ENCODE assay signal across 13 cellular contexts in the genomic region with DNA sequence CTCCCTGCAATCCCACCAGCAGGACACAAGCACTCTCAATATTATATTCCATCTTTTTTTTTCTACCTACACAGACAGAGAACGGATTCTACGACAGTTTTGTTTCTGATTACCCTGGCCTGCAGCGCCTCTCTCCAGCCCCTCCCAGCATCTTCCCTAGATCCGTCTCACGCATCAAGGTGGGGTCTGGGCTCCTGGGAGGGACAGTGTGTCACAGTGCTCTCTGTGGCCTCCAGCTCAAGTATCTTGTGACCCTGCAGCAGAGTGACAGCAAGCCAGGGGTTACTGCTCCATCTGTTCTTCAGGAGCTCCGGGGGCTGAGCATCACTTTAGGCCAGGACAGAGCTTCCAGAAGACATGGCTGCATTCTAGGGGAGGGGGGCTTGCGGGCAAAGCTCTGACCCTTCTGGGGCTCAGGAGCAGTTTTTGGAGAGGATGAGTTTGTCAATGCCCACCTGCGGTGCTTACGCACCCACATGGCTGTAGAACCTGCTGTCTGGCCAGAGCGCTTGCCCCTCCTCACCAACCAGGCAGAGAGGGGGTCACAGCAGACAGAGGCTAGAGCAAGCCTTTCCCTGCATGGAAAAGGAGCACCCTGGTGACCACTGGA. TPM values are rescaled to one million over a fixed set of nuclear protein-coding genes. Genes with fewer than 3 reads are reported as not detected.
"Had no signal": no experiment of that assay in that cellular context is flagged by ENCODE, and none has a peak within 500 bp of the region (broad histone marks: within the 10 kb centered on the region; RNA-seq: fewer than 3 reads in every experiment).

No MANE protein-coding gene starts in this region.

- H3K4me1 Mint-ChIP-seq: WTC11 had no signal

- H3K9me3 Mint-ChIP-seq: memory B cell; T-helper 1 cell treated with Interleukin-12 subunit alpha and Interleukin-12 subunit beta and Interleukin-4 antibody, amounts not matched to agents 30 μg/mL and 1 μg/mL, for 36 hours had no signal

- H3K27ac Mint-ChIP-seq: memory B cell; T-helper 1 cell treated with Interleukin-12 subunit alpha and Interleukin-12 subunit beta and Interleukin-4 antibody, amounts not matched to agents 30 μg/mL and 1 μg/mL, for 36 hours; WTC11 had no signal

- ATAC-seq: left ventricle myocardium superior, right lobe of liver, WTC11 had no signal

- H3K36me3 Mint-ChIP-seq: WTC11 had no signal

- DNase-seq: activated CD4-positive, alpha-beta T cell treated with anti-CD3 and anti-CD28 coated beads for 48 hours; activated gamma-delta T cell treated with Interleukin-2 at 50 U/mL for 16 hours; aorta; cortex of kidney; effector CD4-positive, alpha-beta T cell; hypothalamus; left ventricle myocardium superior; right lobe of liver; stimulated activated CD4-positive, alpha-beta T cell treated with anti-CD3 and anti-CD28 coated beads, Interleukin-4, amount 100 ng/mL, for 4 hours had no signal

- H3K4me3 Mint-ChIP-seq: memory B cell; T-helper 1 cell treated with Interleukin-12 subunit alpha and Interleukin-12 subunit beta and Interleukin-4 antibody, amounts not matched to agents 30 μg/mL and 1 μg/mL, for 36 hours; WTC11 had no signal

RNA-seq across cellular contexts. Expression of a gene that starts 22.6 kb away (rescaled TPM):
- total RNA-seq: glomerular endothelial cell had no signal
